35 cellular contexts compared by ENCODE assay signal in genomic region chr14:81938341-81938740, GRCh38.
"Had no signal": no experiment of that assay in that cellular context is flagged by ENCODE, and none has a peak within 500 bp of the region (broad histone marks: within the 10 kb centered on the region; RNA-seq: fewer than 3 reads in every experiment).

No MANE protein-coding gene starts in this region.

- H3K27ac ChIP-seq: KMS-11 had no signal

- H3K36me3 ChIP-seq: MG63 had no signal

- H3K4me3 ChIP-seq: MG63 had no signal

- H3K9me3 ChIP-seq: MG63 had no signal

- H3K4me2 ChIP-seq: KMS-11 had no signal

- DNase-seq: Karpas-422, Kasumi-1, KG1, MG63, MM.1S, MV-4-11, NCI-H1048, NCI-H1092, NCI-H1092 treated with DMSO at 0.1 percent for 48 hours, NCI-H1105, NCI-H1105 treated with DMSO at 0.1 percent for 48 hours, NCI-H1417, NCI-H1417 treated with DMSO at 0.1 percent for 48 hours, NCI-H1436, NCI-H1436 treated with DMSO at 0.1 percent for 48 hours, NCI-H146, NCI-H1694, NCI-H1694 treated with DMSO at 0.1 percent for 48 hours, NCI-H187, NCI-H187 treated with DMSO at 0.1 percent for 48 hours, NCI-H1930, NCI-H2029, NCI-H2029 treated with DMSO at 0.1 percent for 48 hours, NCI-H2081, NCI-H2081 treated with DMSO at 0.1 percent for 48 hours, NCI-H2107, NCI-H2171, NCI-H2171 treated with DMSO at 0.1 percent for 48 hours, NCI-H2227 treated with DMSO at 0.1 percent for 48 hours, NCI-H226, NCI-H345, NCI-H446, NCI-H446 treated with DMSO at 0.1 percent for 48 hours, NCI-H510A had no signal

- H3K27me3 ChIP-seq: MG63 had no signal

- H3K9ac ChIP-seq: KMS-11 had no signal
